ENCODE assay signal across 13 cellular contexts in the genomic region with DNA sequence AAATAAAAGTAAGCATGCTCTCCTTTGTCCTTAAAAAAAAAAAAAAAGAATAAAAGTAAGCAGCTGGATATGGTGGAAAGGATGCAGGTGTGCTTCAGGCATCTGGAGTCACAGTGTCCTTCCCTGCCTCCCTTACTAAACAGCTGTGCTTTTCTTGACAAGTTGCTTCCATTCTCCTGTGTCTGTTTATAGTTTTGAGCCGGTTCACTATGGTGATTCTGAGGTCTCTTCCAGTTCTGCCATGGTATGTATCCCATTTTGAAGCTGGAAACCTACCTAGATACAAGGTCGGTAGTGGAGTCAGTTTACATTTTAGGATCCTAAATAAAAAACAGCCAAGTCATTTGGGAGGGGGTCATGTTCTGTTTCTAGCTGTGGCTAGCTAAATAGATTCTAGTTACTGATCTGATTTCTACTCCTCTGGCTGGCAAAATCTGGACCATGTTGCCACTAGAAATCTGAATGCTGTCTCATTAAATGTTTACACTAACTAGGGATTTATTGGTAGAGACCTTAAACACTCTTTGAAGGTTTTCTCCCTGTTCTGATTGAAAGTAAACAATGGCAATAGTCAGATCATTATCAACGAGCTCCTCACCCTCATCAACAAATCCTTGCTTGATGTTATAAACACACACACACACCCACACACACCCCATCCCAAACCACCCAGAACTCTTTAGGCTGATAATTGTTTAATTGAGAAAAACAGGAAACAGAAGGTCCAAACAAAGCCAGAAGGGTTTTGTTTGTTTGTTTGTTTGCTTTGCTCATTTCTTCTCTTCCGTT. TPM values are rescaled to one million over a fixed set of nuclear protein-coding genes. Genes with fewer than 3 reads are reported as not detected.
DNase-seq lines count a peak whose midpoint lies in the region; ATAC-seq and TF ChIP-seq lines count a peak whose summit lies in the region.
"Had no signal": no experiment of that assay in that cellular context is flagged by ENCODE, and none has a peak within 500 bp of the region (broad histone marks: within the 10 kb centered on the region; RNA-seq: fewer than 3 reads in every experiment).

No MANE protein-coding gene starts in this region.

- POLR2A ChIA-PET in activated CD8-positive, alpha-beta T cell treated with anti-CD3 and anti-CD28 coated beads for 36 hours (lab: Charles Lee), result interaction anchor here (0.6 to 1.1 kb wide), 3 partner anchors 18 to 77 kb away, joined by 3 to 4 read pairs (median 3); no protein-coding TSS in a partner anchor

- peak overlapping the region in 3 of 4 donors; percentile 66 to 68 (median 66) for H3K27ac ChIP-seq in gastroesophageal sphincter
- H3K27ac ChIP-seq: WERI-Rb-1 had no signal

- H3K4me3 Mint-ChIP-seq in activated CD4-positive, alpha-beta T cell treated with anti-CD3 and anti-CD28 coated beads, Interleukin-2, amount 10 ng/mL, durations not matched to agents 24 days and 14 days, result peak overlapping the region; percentile 87
- no peak overlapping the region for H3K4me3 Mint-ChIP-seq in activated CD8-positive, alpha-beta T cell treated with anti-CD3 and anti-CD28 coated beads for 36 hours
- H3K4me3 Mint-ChIP-seq in stimulated activated effector memory CD8-positive, alpha-beta T cell treated with anti-CD3 and anti-CD28 coated beads, Interleukin-12 subunit alpha, Interleukin-12 subunit beta, amount 100 ng/mL, for 72 hours, result peak overlapping the region; percentile 68
- H3K4me3 Mint-ChIP-seq: nephron had no signal

- peaks cover 82% of the 10 kb centered on the region for H3K4me1 Mint-ChIP-seq in activated CD4-positive, alpha-beta T cell treated with anti-CD3 and anti-CD28 coated beads, Interleukin-2, amount 10 ng/mL, durations not matched to agents 24 days and 14 days
- peaks cover 87% of the 10 kb centered on the region for H3K4me1 Mint-ChIP-seq in activated CD8-positive, alpha-beta T cell treated with anti-CD3 and anti-CD28 coated beads for 36 hours (ENCODE audit: low read depth)
- H3K4me1 Mint-ChIP-seq in stimulated activated effector memory CD8-positive, alpha-beta T cell treated with anti-CD3 and anti-CD28 coated beads, Interleukin-12 subunit alpha, Interleukin-12 subunit beta, amount 100 ng/mL, for 72 hours, result peaks cover 94% of the 10 kb centered on the region

- ATAC-seq in activated CD8-positive, alpha-beta T cell treated with anti-CD3 and anti-CD28 coated beads for 36 hours, result no peak
- no peak for ATAC-seq in gastroesophageal sphincter
- ATAC-seq in stimulated activated effector memory CD8-positive, alpha-beta T cell treated with anti-CD3 and anti-CD28 coated beads, Interleukin-12 subunit alpha, Interleukin-12 subunit beta, amount 100 ng/mL, for 72 hours, result no peak
- ATAC-seq in GM21786 (IDR thresholded peaks at IDR 0.05; ENCODE audit: unreplicated experiment), result no peak
- no peak for ATAC-seq in HG03342 (IDR thresholded peaks at IDR 0.05; ENCODE audit: unreplicated experiment)
- ATAC-seq: K562 had no signal

- no peak for TF ChIP-seq POLR2A in gastroesophageal sphincter (IDR thresholded peaks at IDR 0.05)

- no peaks in the 10 kb centered on the region for H3K27me3 ChIP-seq in gastroesophageal sphincter
- H3K27me3 ChIP-seq: uterus had no signal

- H3K36me3 ChIP-seq in gastroesophageal sphincter, result peaks cover 0 to 12% of the 10 kb centered on the region in 2 donors
- H3K36me3 ChIP-seq: uterus, WERI-Rb-1 had no signal

- TF ChIP-seq EP300 in gastroesophageal sphincter (IDR thresholded peaks at IDR 0.05), result no peak

- 2 to 30% methylated on average over 3 to 4 of the region's 4 CpGs for WGBS in gastroesophageal sphincter (ENCODE audit: low coverage in 1 of 2), 2 donors

- DNase-seq in activated CD4-positive, alpha-beta T cell treated with anti-CD3 and anti-CD28 coated beads, Interleukin-2, amount 10 ng/mL, durations not matched to agents 24 days and 14 days, result peak; percentile 61
- no peak for DNase-seq in activated CD4-positive, alpha-beta T cell treated with anti-CD3 and anti-CD28 coated beads, Interleukin-2, amount 50 U/mL, for 1 hour
- DNase-seq in activated CD8-positive, alpha-beta T cell treated with anti-CD3 and anti-CD28 coated beads for 36 hours, result no peak
- DNase-seq in stimulated activated effector memory CD8-positive, alpha-beta T cell treated with anti-CD3 and anti-CD28 coated beads, Interleukin-12 subunit alpha, Interleukin-12 subunit beta, amount 100 ng/mL, for 72 hours (ENCODE audit: low spot score in 2 of 2), result no peak
- DNase-seq in islet precursor cell, result no peak
- DNase-seq: NCI-H526 treated with DMSO at 0.1 percent for 48 hours, uterus, WERI-Rb-1 had no signal

- H3K9me3 Mint-ChIP-seq in activated CD4-positive, alpha-beta T cell treated with anti-CD3 and anti-CD28 coated beads, Interleukin-2, amount 10 ng/mL, durations not matched to agents 24 days and 14 days, result no peaks in the 10 kb centered on the region
- H3K9me3 Mint-ChIP-seq in activated CD8-positive, alpha-beta T cell treated with anti-CD3 and anti-CD28 coated beads for 36 hours, result no peaks in the 10 kb centered on the region
- H3K9me3 Mint-ChIP-seq in stimulated activated effector memory CD8-positive, alpha-beta T cell treated with anti-CD3 and anti-CD28 coated beads, Interleukin-12 subunit alpha, Interleukin-12 subunit beta, amount 100 ng/mL, for 72 hours, result no peaks in the 10 kb centered on the region
- H3K9me3 Mint-ChIP-seq: nephron had no signal

- H3K27ac Mint-ChIP-seq in activated CD4-positive, alpha-beta T cell treated with anti-CD3 and anti-CD28 coated beads, Interleukin-2, amount 10 ng/mL, durations not matched to agents 24 days and 14 days, result peak overlapping the region; percentile 98
- H3K27ac Mint-ChIP-seq in activated CD8-positive, alpha-beta T cell treated with anti-CD3 and anti-CD28 coated beads for 36 hours, result peak overlapping the region; percentile 71
- H3K27ac Mint-ChIP-seq in stimulated activated effector memory CD8-positive, alpha-beta T cell treated with anti-CD3 and anti-CD28 coated beads, Interleukin-12 subunit alpha, Interleukin-12 subunit beta, amount 100 ng/mL, for 72 hours, result peak overlapping the region; percentile 69
- H3K27ac Mint-ChIP-seq: nephron had no signal

- peaks cover 87% of the 10 kb centered on the region for H3K36me3 Mint-ChIP-seq in activated CD4-positive, alpha-beta T cell treated with anti-CD3 and anti-CD28 coated beads, Interleukin-2, amount 10 ng/mL, durations not matched to agents 24 days and 14 days (ENCODE audit: low read depth)
- H3K36me3 Mint-ChIP-seq in activated CD8-positive, alpha-beta T cell treated with anti-CD3 and anti-CD28 coated beads for 36 hours (ENCODE audit: low read depth), result peaks cover 62% of the 10 kb centered on the region
- H3K36me3 Mint-ChIP-seq in stimulated activated effector memory CD8-positive, alpha-beta T cell treated with anti-CD3 and anti-CD28 coated beads, Interleukin-12 subunit alpha, Interleukin-12 subunit beta, amount 100 ng/mL, for 72 hours, result peaks cover 87% of the 10 kb centered on the region

- no peaks in the 10 kb centered on the region for H3K27me3 Mint-ChIP-seq in activated CD4-positive, alpha-beta T cell treated with anti-CD3 and anti-CD28 coated beads, Interleukin-2, amount 10 ng/mL, durations not matched to agents 24 days and 14 days
- H3K27me3 Mint-ChIP-seq in activated CD8-positive, alpha-beta T cell treated with anti-CD3 and anti-CD28 coated beads for 36 hours, result no peaks in the 10 kb centered on the region

- CTCF ChIA-PET in activated CD8-positive, alpha-beta T cell treated with anti-CD3 and anti-CD28 coated beads for 36 hours (lab: Charles Lee), result interaction anchor here (1.4 to 6.5 kb wide), 3 partner anchors 16 to 80 kb away, joined by 3 to 78 read pairs (median 5); no protein-coding TSS in a partner anchor

- intact Hi-C loops in activated CD4-positive, alpha-beta T cell treated with anti-CD3 and anti-CD28 coated beads, Interleukin-2, amount 10 ng/mL, durations not matched to agents 24 days and 14 days (cut with micrococcal nuclease), result no loop called here
- intact Hi-C loops in activated CD8-positive, alpha-beta T cell treated with anti-CD3 and anti-CD28 coated beads for 36 hours (cut with micrococcal nuclease), result no loop called here

- no peak overlapping the region for H3K4me3 ChIP-seq in gastroesophageal sphincter
- H3K4me3 ChIP-seq: K562, uterus had no signal

- no peak for TF ChIP-seq CTCF in activated CD8-positive, alpha-beta T cell treated with anti-CD3 and anti-CD28 coated beads for 36 hours (IDR thresholded peaks at IDR 0.05)
- TF ChIP-seq CTCF in gastroesophageal sphincter (IDR thresholded peaks at IDR 0.05), result no peak

- peaks cover 8 to 76% (median 11%) of the 10 kb centered on the region in 3 donors for H3K4me1 ChIP-seq in gastroesophageal sphincter
- H3K4me1 ChIP-seq: uterus had no signal

- H3K9me3 ChIP-seq in gastroesophageal sphincter, result no peaks in the 10 kb centered on the region
- H3K9me3 ChIP-seq: uterus had no signal

RNA-seq across cellular contexts. Expression of a gene that starts 7.9 kb away (rescaled TPM):
- 71.5 and 77.5 TPM in 2 replicates for total RNA-seq in activated CD4-positive, alpha-beta T cell treated with anti-CD3 and anti-CD28 coated beads, Interleukin-2, amount 10 ng/mL, durations not matched to agents 24 days and 14 days
- 10 to 100 TPM; 21.5 to 23.6 TPM for total RNA-seq in activated CD8-positive, alpha-beta T cell treated with anti-CD3 and anti-CD28 coated beads for 36 hours
- total RNA-seq in gastroesophageal sphincter, result 10 to 100 TPM; 21.5 to 32.3 (median 27.1) TPM
